In genomic region chr11:81870066-81870412, GRCh38 we compare ENCODE assay signal across 10 cellular contexts.
A peak's percentile ranks its signal among the peaks of the same experiment; 100 is the strongest.
DNase-seq lines count a peak whose midpoint lies in the region; ATAC-seq, FAIRE-seq and TF ChIP-seq lines count a peak whose summit lies in the region.
"Had no signal": no experiment of that assay in that cellular context is flagged by ENCODE, and none has a peak within 500 bp of the region (broad histone marks: within the 10 kb centered on the region; RNA-seq: fewer than 3 reads in every experiment).

No MANE protein-coding gene starts in this region.

- TF ChIP-seq CTCF in GM12865 (IDR thresholded peaks at IDR 0.05; ENCODE audit: insufficient read depth, low read depth, low read length, missing control alignments), result no peak

- POLR2A ChIA-PET in activated CD8-positive, alpha-beta T cell treated with anti-CD3 and anti-CD28 coated beads, Interleukin-2, amount 10 ng/mL, durations not matched to agents 7 days and 5 days (lab: Charles Lee), result no interaction called here

- TF ChIP-seq POLR2A in H54 (IDR thresholded peaks at IDR 0.05; ENCODE audit: low read depth, low read length), result no peak

- H3K27me3 Mint-ChIP-seq in activated CD8-positive, alpha-beta T cell treated with anti-CD3 and anti-CD28 coated beads, Interleukin-2, amount 10 ng/mL, durations not matched to agents 7 days and 5 days (ENCODE audit: low read depth), result no peaks in the 10 kb centered on the region

- no peak for FAIRE-seq in H54 (lab: Jason Lieb, UNC)

- ATAC-seq in GM19351 (IDR thresholded peaks at IDR 0.05; ENCODE audit: unreplicated experiment) (peak; percentile 59), HG03045 (IDR thresholded peaks at IDR 0.05; ENCODE audit: unreplicated experiment) (peak; percentile 48)
- ATAC-seq in activated CD8-positive, alpha-beta T cell treated with anti-CD3 and anti-CD28 coated beads, Interleukin-2, amount 10 ng/mL, durations not matched to agents 7 days and 5 days, result peak; percentile 81

- H3K27ac Mint-ChIP-seq in activated CD8-positive, alpha-beta T cell treated with anti-CD3 and anti-CD28 coated beads, Interleukin-2, amount 10 ng/mL, durations not matched to agents 7 days and 5 days, result peak overlapping the region; percentile 98
- H3K27ac Mint-ChIP-seq: nephron had no signal

- H3K4me1 Mint-ChIP-seq in activated CD8-positive, alpha-beta T cell treated with anti-CD3 and anti-CD28 coated beads, Interleukin-2, amount 10 ng/mL, durations not matched to agents 7 days and 5 days (ENCODE audit: low read depth), result peaks cover 54% of the 10 kb centered on the region

- CTCF ChIA-PET in activated CD8-positive, alpha-beta T cell treated with anti-CD3 and anti-CD28 coated beads, Interleukin-2, amount 10 ng/mL, durations not matched to agents 7 days and 5 days (lab: Charles Lee), result interaction anchor here (1.0 to 2.1 kb wide), 2 partner anchors 12 to 82 kb away, joined by 3 to 6 read pairs; no protein-coding TSS in a partner anchor

- H3K36me3 Mint-ChIP-seq in activated CD8-positive, alpha-beta T cell treated with anti-CD3 and anti-CD28 coated beads, Interleukin-2, amount 10 ng/mL, durations not matched to agents 7 days and 5 days (ENCODE audit: low read depth), result peaks cover 17% of the 10 kb centered on the region

- H3K4me3 ChIP-seq in GM12865 (ENCODE audit: low read depth, low read length), result peak overlapping the region; percentile 7

- peaks cover 4% of the 10 kb centered on the region for H3K9me3 Mint-ChIP-seq in activated CD8-positive, alpha-beta T cell treated with anti-CD3 and anti-CD28 coated beads, Interleukin-2, amount 10 ng/mL, durations not matched to agents 7 days and 5 days (ENCODE audit: insufficient read depth)
- H3K9me3 Mint-ChIP-seq: nephron had no signal

- peak overlapping the region; percentile 82 for H3K4me3 Mint-ChIP-seq in activated CD8-positive, alpha-beta T cell treated with anti-CD3 and anti-CD28 coated beads, Interleukin-2, amount 10 ng/mL, durations not matched to agents 7 days and 5 days
- H3K4me3 Mint-ChIP-seq: nephron had no signal

- no peak for DNase-seq in GM12865 (ENCODE audit: low read depth)
- DNase-seq in activated CD8-positive, alpha-beta T cell treated with anti-CD3 and anti-CD28 coated beads, Interleukin-2, amount 10 ng/mL, durations not matched to agents 7 days and 5 days, result peak; percentile 47
- no peak for DNase-seq in germinal center (ENCODE audit: low spot score)
- DNase-seq in Ammon's horn (ENCODE audit: low spot score), result no peak
- DNase-seq in H54 (ENCODE audit: insufficient read length, low spot score), result no peak
- no peak for DNase-seq in GM19240 (ENCODE audit: insufficient read length, low spot score)
- DNase-seq: NCI-H526 had no signal
